8 cellular contexts compared by ENCODE assay signal in genomic region chr17:28948873-28949184, GRCh38. TPM values are rescaled to one million over a fixed set of nuclear protein-coding genes. Genes with fewer than 3 reads are reported as not detected.
DNase-seq lines count a peak whose midpoint lies in the region; ATAC-seq lines count a peak whose summit lies in the region.

No MANE protein-coding gene starts in this region.

- CTCF ChIA-PET in activated CD8-positive, alpha-beta T cell treated with anti-CD3 and anti-CD28 coated beads, Interleukin-2, amount 10 ng/mL, durations not matched to agents 7 days and 5 days (lab: Charles Lee) = interaction anchor here (0.8 to 6.3 kb wide), 18 partner anchors 11 to 221 kb away, joined by 3 to 47 read pairs (median 4); partner anchors contain the start of genes DHRS13, NEK8 and TLCD1

- no peaks in the 10 kb centered on the region for H3K9me3 ChIP-seq in iPS-18c (ENCODE audit: control insufficient read depth, insufficient read depth, low read length)

- no peak for ATAC-seq in activated CD8-positive, alpha-beta T cell treated with anti-CD3 and anti-CD28 coated beads, Interleukin-2, amount 10 ng/mL, durations not matched to agents 7 days and 5 days
- ATAC-seq in stimulated activated naive CD8-positive, alpha-beta T cell treated with anti-CD3 and anti-CD28 coated beads, Interleukin-15, amount 100 ng/mL, for 72 hours = no peak
- ATAC-seq in HG02884 (IDR thresholded peaks at IDR 0.05; ENCODE audit: unreplicated experiment) = no peak
- no peak for ATAC-seq in GM18870 (IDR thresholded peaks at IDR 0.05; ENCODE audit: unreplicated experiment)

- H3K9me3 Mint-ChIP-seq in activated CD8-positive, alpha-beta T cell treated with anti-CD3 and anti-CD28 coated beads, Interleukin-2, amount 10 ng/mL, durations not matched to agents 7 days and 5 days (ENCODE audit: insufficient read depth) = no peaks in the 10 kb centered on the region
- no peaks in the 10 kb centered on the region for H3K9me3 Mint-ChIP-seq in stimulated activated naive CD8-positive, alpha-beta T cell treated with anti-CD3 and anti-CD28 coated beads, Interleukin-15, amount 100 ng/mL, for 72 hours

- no peaks in the 10 kb centered on the region for H3K27me3 Mint-ChIP-seq in activated CD8-positive, alpha-beta T cell treated with anti-CD3 and anti-CD28 coated beads, Interleukin-2, amount 10 ng/mL, durations not matched to agents 7 days and 5 days (ENCODE audit: low read depth)
- H3K27me3 Mint-ChIP-seq in stimulated activated naive CD8-positive, alpha-beta T cell treated with anti-CD3 and anti-CD28 coated beads, Interleukin-15, amount 100 ng/mL, for 72 hours = no peaks in the 10 kb centered on the region

- DNase-seq in NCI-H510A treated with DMSO at 0.1 percent for 48 hours (lab: John Stamatoyannopoulos, UW) = peak; percentile 85
- no peak for DNase-seq in NCI-H510A (lab: John Stamatoyannopoulos, UW)
- no peak for DNase-seq in activated CD8-positive, alpha-beta T cell treated with anti-CD3 and anti-CD28 coated beads, Interleukin-2, amount 10 ng/mL, durations not matched to agents 7 days and 5 days
- no peak for DNase-seq in stimulated activated naive CD8-positive, alpha-beta T cell treated with anti-CD3 and anti-CD28 coated beads, Interleukin-15, amount 100 ng/mL, for 72 hours
- DNase-seq in NCI-H446 treated with DMSO at 0.1 percent for 48 hours (lab: John Stamatoyannopoulos, UW) = no peak

- H3K27ac Mint-ChIP-seq in activated CD8-positive, alpha-beta T cell treated with anti-CD3 and anti-CD28 coated beads, Interleukin-2, amount 10 ng/mL, durations not matched to agents 7 days and 5 days = peak overlapping the region; percentile 88
- H3K27ac Mint-ChIP-seq in stimulated activated naive CD8-positive, alpha-beta T cell treated with anti-CD3 and anti-CD28 coated beads, Interleukin-15, amount 100 ng/mL, for 72 hours = peak overlapping the region; percentile 83 to 95

- H3K36me3 Mint-ChIP-seq in activated CD8-positive, alpha-beta T cell treated with anti-CD3 and anti-CD28 coated beads, Interleukin-2, amount 10 ng/mL, durations not matched to agents 7 days and 5 days (ENCODE audit: low read depth) = peaks cover 48% of the 10 kb centered on the region

- peak overlapping the region; percentile 88 for H3K4me3 ChIP-seq in iPS-18c (ENCODE audit: insufficient read depth, low read depth, low read length)

- POLR2A ChIA-PET in activated CD8-positive, alpha-beta T cell treated with anti-CD3 and anti-CD28 coated beads, Interleukin-2, amount 10 ng/mL, durations not matched to agents 7 days and 5 days (lab: Charles Lee) = interaction anchor here (1.0 to 3.8 kb wide), 8 partner anchors 10 to 345 kb away, joined by 3 to 38 read pairs (median 6); partner anchors contain the start of genes BLTP2, FLOT2, NEK8 and NUFIP2

- peak overlapping the region; percentile 95 for H3K4me3 Mint-ChIP-seq in activated CD8-positive, alpha-beta T cell treated with anti-CD3 and anti-CD28 coated beads, Interleukin-2, amount 10 ng/mL, durations not matched to agents 7 days and 5 days
- peak overlapping the region; percentile 99 for H3K4me3 Mint-ChIP-seq in stimulated activated naive CD8-positive, alpha-beta T cell treated with anti-CD3 and anti-CD28 coated beads, Interleukin-15, amount 100 ng/mL, for 72 hours

- H3K4me1 Mint-ChIP-seq in activated CD8-positive, alpha-beta T cell treated with anti-CD3 and anti-CD28 coated beads, Interleukin-2, amount 10 ng/mL, durations not matched to agents 7 days and 5 days (ENCODE audit: low read depth) = peaks cover 43% of the 10 kb centered on the region
- H3K4me1 Mint-ChIP-seq in stimulated activated naive CD8-positive, alpha-beta T cell treated with anti-CD3 and anti-CD28 coated beads, Interleukin-15, amount 100 ng/mL, for 72 hours = peaks cover 48% of the 10 kb centered on the region

RNA-seq across cellular contexts. Expression of gene PHF12, which starts 2.5 kb away (rescaled TPM):
- 10 to 100 TPM; 66.5 to 67.4 TPM for total RNA-seq in activated CD8-positive, alpha-beta T cell treated with anti-CD3 and anti-CD28 coated beads, Interleukin-2, amount 10 ng/mL, durations not matched to agents 7 days and 5 days

RNA-seq across cellular contexts. Expression of gene DHRS13, which starts 46.0 kb away (rescaled TPM):
- 10 to 100 TPM; 29.2 to 29.3 TPM for total RNA-seq in activated CD8-positive, alpha-beta T cell treated with anti-CD3 and anti-CD28 coated beads, Interleukin-2, amount 10 ng/mL, durations not matched to agents 7 days and 5 days

RNA-seq across cellular contexts. Expression of gene FLOT2, which starts 51.3 kb away (rescaled TPM):
- 100 to 1,000 TPM; 197 to 198 TPM for total RNA-seq in activated CD8-positive, alpha-beta T cell treated with anti-CD3 and anti-CD28 coated beads, Interleukin-2, amount 10 ng/mL, durations not matched to agents 7 days and 5 days

RNA-seq across cellular contexts. Expression of gene SEZ6, which starts 57.0 kb away (rescaled TPM):
- total RNA-seq in activated CD8-positive, alpha-beta T cell treated with anti-CD3 and anti-CD28 coated beads, Interleukin-2, amount 10 ng/mL, durations not matched to agents 7 days and 5 days = not detected
